In genomic region chr1:48794815-48795214, GRCh38 we compare ENCODE assay signal across 22 cellular contexts. TPM values are rescaled to one million over a fixed set of nuclear protein-coding genes. Genes with fewer than 3 reads are reported as not detected.
DNase-seq lines count a peak whose midpoint lies in the region; ATAC-seq and FAIRE-seq lines count a peak whose summit lies in the region.
"Had no signal": no experiment of that assay in that cellular context is flagged by ENCODE, and none has a peak within 500 bp of the region (broad histone marks: within the 10 kb centered on the region; RNA-seq: fewer than 3 reads in every experiment).

No MANE protein-coding gene starts in this region.

- no peaks in the 10 kb centered on the region for H3K9me3 ChIP-seq in Karpas-422 (ENCODE audit: low read length)
- H3K9me3 ChIP-seq: ovary, upper lobe of left lung had no signal

- peaks cover 61% of the 10 kb centered on the region for H3K4me1 Mint-ChIP-seq in memory B cell
- H3K4me1 Mint-ChIP-seq: nephron progenitor cell had no signal

- no peak overlapping the region for H2AFZ ChIP-seq in Karpas-422 (ENCODE audit: low read length)

- peak overlapping the region; percentile 38 for H3K4me3 Mint-ChIP-seq in memory B cell
- H3K4me3 Mint-ChIP-seq: activated CD4-positive, alpha-beta memory T cell treated with anti-CD3 and anti-CD28 coated beads, Interleukin-2, amount 10 ng/mL, durations not matched to agents 7 days and 5 days; CD4-positive, alpha-beta T cell; dendritic cell treated with granulocyte-macrophage colony-stimulating factor and Interleukin-4, amounts not matched to agents 40 ng/mL and 50 ng/mL, for 4 days; nephron progenitor cell had no signal

- no peak for ATAC-seq in memory B cell (ENCODE audit: low read depth)
- no peak for ATAC-seq in GM21381 (IDR thresholded peaks at IDR 0.05; ENCODE audit: unreplicated experiment)
- ATAC-seq: right cardiac atrium had no signal

- peaks cover 32% of the 10 kb centered on the region for H3K4me1 ChIP-seq in Karpas-422 (ENCODE audit: low read length)
- H3K4me1 ChIP-seq: upper lobe of left lung had no signal

- H3K9me2 ChIP-seq in Karpas-422 (replicated peaks; ENCODE audit: insufficient read depth, low read length), result no peaks in the 10 kb centered on the region

- H3K79me2 ChIP-seq in Karpas-422 (ENCODE audit: low read length), result no peaks in the 10 kb centered on the region

- H3K4me3 ChIP-seq in Karpas-422 (ENCODE audit: low read length), result no peak overlapping the region; the same call in 1 of the 2 replicates
- H3K4me3 ChIP-seq: ovary, upper lobe of left lung had no signal

- H3K9me3 Mint-ChIP-seq in memory B cell, result peaks cover 3% of the 10 kb centered on the region
- H3K9me3 Mint-ChIP-seq: activated CD4-positive, alpha-beta memory T cell treated with anti-CD3 and anti-CD28 coated beads, Interleukin-2, amount 10 ng/mL, durations not matched to agents 7 days and 5 days; CD4-positive, alpha-beta T cell; dendritic cell treated with granulocyte-macrophage colony-stimulating factor and Interleukin-4, amounts not matched to agents 40 ng/mL and 50 ng/mL, for 4 days; nephron progenitor cell had no signal

- peak; percentile 56 for FAIRE-seq in GM18507 (lab: Jason Lieb, UNC)
- no peak for FAIRE-seq in RCC 7860 (lab: Jason Lieb, UNC)
- FAIRE-seq: endometrium had no signal

- H3K27me3 ChIP-seq in Karpas-422 (ENCODE audit: low read length), result no peaks in the 10 kb centered on the region
- H3K27me3 ChIP-seq: ovary, upper lobe of left lung had no signal

- no peaks in the 10 kb centered on the region for H3K27me3 Mint-ChIP-seq in memory B cell
- H3K27me3 Mint-ChIP-seq: activated CD4-positive, alpha-beta memory T cell treated with anti-CD3 and anti-CD28 coated beads, Interleukin-2, amount 10 ng/mL, durations not matched to agents 7 days and 5 days; dendritic cell treated with granulocyte-macrophage colony-stimulating factor and Interleukin-4, amounts not matched to agents 40 ng/mL and 50 ng/mL, for 4 days had no signal

- H3K27ac Mint-ChIP-seq in memory B cell, result peak overlapping the region; percentile 81
- H3K27ac Mint-ChIP-seq: activated CD4-positive, alpha-beta memory T cell treated with anti-CD3 and anti-CD28 coated beads, Interleukin-2, amount 10 ng/mL, durations not matched to agents 7 days and 5 days; CD4-positive, alpha-beta T cell; dendritic cell treated with granulocyte-macrophage colony-stimulating factor and Interleukin-4, amounts not matched to agents 40 ng/mL and 50 ng/mL, for 4 days; nephron progenitor cell had no signal

- no peaks in the 10 kb centered on the region for H3K36me3 ChIP-seq in Karpas-422 (ENCODE audit: insufficient read depth, low read length)
- H3K36me3 ChIP-seq: ovary, upper lobe of left lung had no signal

- H3K9ac ChIP-seq in Karpas-422 (ENCODE audit: low read length), result no peak overlapping the region

- no peaks in the 10 kb centered on the region for H4K20me1 ChIP-seq in Karpas-422 (ENCODE audit: insufficient read depth, low read depth, low read length)

- peaks cover 4% of the 10 kb centered on the region for H3K36me3 Mint-ChIP-seq in memory B cell

- no peak for DNase-seq in GM18507 (ENCODE audit: extremely low spot score, insufficient read length, low read depth)
- no peak for DNase-seq in Karpas-422
- DNase-seq in RCC 7860 (ENCODE audit: low spot score), result peak; percentile 23
- DNase-seq in memory B cell (ENCODE audit: low spot score in 2 of 2), result no peak
- DNase-seq in COR-L47 (lab: John Stamatoyannopoulos, UW), result no peak
- DNase-seq in putamen (ENCODE audit: low spot score), result no peak
- no peak for DNase-seq in effector CD4-positive, alpha-beta T cell
- DNase-seq: activated CD4-positive, alpha-beta memory T cell treated with anti-CD3 and anti-CD28 coated beads, Interleukin-2, amount 10 ng/mL, durations not matched to agents 7 days and 5 days; activated CD4-positive, CD25-positive, alpha-beta regulatory T cell; activated naive CD4-positive, alpha-beta T cell; CD4-positive, alpha-beta T cell; islet precursor cell; NCI-H1694; NCI-H2171 treated with DMSO at 0.1 percent for 48 hours; NCI-H524; nephron progenitor cell; ovary; right cardiac atrium; upper lobe of left lung had no signal

- peak overlapping the region; percentile 61 for H3K4me2 ChIP-seq in Karpas-422 (ENCODE audit: low read depth, low read length, poor library complexity, severe bottlenecking)

- H3K27ac ChIP-seq in Karpas-422 (ENCODE audit: low read length), result no peak overlapping the region
- H3K27ac ChIP-seq: ovary, upper lobe of left lung had no signal

RNA-seq across cellular contexts. Expression of gene BEND5, which starts 18.1 kb away (rescaled TPM):
- not detected in 2 replicates for total RNA-seq in Karpas-422 (2014; rRNA removed; shearing (Covaris generic); ENCODE audit: low replicate concordance)
